In genomic region chr19:38362076-38362945, GRCh38 we compare ENCODE assay signal across 8 cellular contexts. TPM values are rescaled to one million over a fixed set of nuclear protein-coding genes. Genes with fewer than 3 reads are reported as not detected.
DNase-seq lines count a peak whose midpoint lies in the region; ATAC-seq lines count a peak whose summit lies in the region.

No MANE protein-coding gene starts in this region.

- no peaks in the 10 kb centered on the region for H3K27me3 ChIP-seq in naive thymus-derived CD4-positive, alpha-beta T cell (ENCODE audit: control insufficient read depth in 2 of 2, insufficient read depth in 2 of 2, low read length in 2 of 2)

- ATAC-seq in HG02970 (IDR thresholded peaks at IDR 0.05; ENCODE audit: low FRiP score, unreplicated experiment) = peak; percentile 18
- ATAC-seq in esophagus mucosa = peak; percentile 88
- peak; percentile 70 for ATAC-seq in naive thymus-derived CD4-positive, alpha-beta T cell
- peak; percentile 69 to 79 for ATAC-seq in stimulated activated naive B cell treated with anti-CD40 and anti-IgM and Interleukin-4, amounts not matched to agents 10 μg/mL and 1 μg/mL and 100 μg/mL, for 72 hours (replicated peaks)
- no peak for ATAC-seq in HG03025 (IDR thresholded peaks at IDR 0.05; ENCODE audit: low FRiP score, unreplicated experiment)

- H3K27me3 Mint-ChIP-seq in naive thymus-derived CD4-positive, alpha-beta T cell = peaks cover 0 to 38% (median 8%) of the 10 kb centered on the region in 5 donors
- H3K27me3 Mint-ChIP-seq in stimulated activated naive B cell treated with anti-CD40 and anti-IgM and Interleukin-4, amounts not matched to agents 10 μg/mL and 1 μg/mL and 100 μg/mL, for 72 hours = peaks cover 24 to 43% of the 10 kb centered on the region in 2 donors

- DNase-seq in DMS 273 treated with DMSO at 0.1 percent for 48 hours (lab: John Stamatoyannopoulos, UW) = peak; percentile 37
- peak; percentile 76 to 81 for DNase-seq in NOMO-1 (lab: John Stamatoyannopoulos, UW; ENCODE audit: unreplicated experiment in 2 of 2)
- peak; percentile 75 for DNase-seq in activated T-cell treated with anti-CD3 and anti-CD28 coated beads for 24 hours (ENCODE audit: low read depth)
- peak in 8 of 9 donors; percentile 20 to 87 (median 35) for DNase-seq in naive thymus-derived CD4-positive, alpha-beta T cell
- DNase-seq in stimulated activated naive B cell treated with anti-CD40 and anti-IgM and Interleukin-4, amounts not matched to agents 10 μg/mL and 1 μg/mL and 100 μg/mL, for 72 hours = peak; percentile 60

- CTCF ChIA-PET in naive thymus-derived CD4-positive, alpha-beta T cell (lab: Charles Lee) = interaction anchor here (0.6 kb wide), 1 partner anchor 12 kb away, joined by 3 read pairs; the partner anchor contains the start of gene PSMD8

- H3K36me3 Mint-ChIP-seq in naive thymus-derived CD4-positive, alpha-beta T cell = no peaks in the 10 kb centered on the region
- H3K36me3 Mint-ChIP-seq in stimulated activated naive B cell treated with anti-CD40 and anti-IgM and Interleukin-4, amounts not matched to agents 10 μg/mL and 1 μg/mL and 100 μg/mL, for 72 hours = no peaks in the 10 kb centered on the region

- H3K36me3 ChIP-seq in naive thymus-derived CD4-positive, alpha-beta T cell (ENCODE audit: control insufficient read depth in 2 of 3, insufficient read depth in 3 of 3, low read length in 3 of 3) = no peaks in the 10 kb centered on the region

- H3K27ac ChIP-seq in naive thymus-derived CD4-positive, alpha-beta T cell (ENCODE audit: low read depth, low read length) = no peak overlapping the region

- peaks cover 0 to 6% of the 10 kb centered on the region in 2 donors for H3K4me1 ChIP-seq in naive thymus-derived CD4-positive, alpha-beta T cell (ENCODE audit: control insufficient read depth in 2 of 2, insufficient read depth in 2 of 2, low read length in 2 of 2)

- H3K4me1 Mint-ChIP-seq in naive thymus-derived CD4-positive, alpha-beta T cell = peaks cover 0 to 21% (median 15%) of the 10 kb centered on the region in 7 donors
- H3K4me1 Mint-ChIP-seq in stimulated activated naive B cell treated with anti-CD40 and anti-IgM and Interleukin-4, amounts not matched to agents 10 μg/mL and 1 μg/mL and 100 μg/mL, for 72 hours = peaks cover 10 to 23% of the 10 kb centered on the region in 2 donors

- no peaks in the 10 kb centered on the region for H3K9me3 ChIP-seq in naive thymus-derived CD4-positive, alpha-beta T cell (ENCODE audit: control insufficient read depth in 2 of 3, low read length in 3 of 3)

- peak overlapping the region; percentile 55 for H3K4me3 ChIP-seq in naive thymus-derived CD4-positive, alpha-beta T cell (ENCODE audit: low read length)

- intact Hi-C loops in naive thymus-derived CD4-positive, alpha-beta T cell (cut with micrococcal nuclease) = loop anchor here (1.0 kb wide), 4 partner anchors 12 to 46 kb away; partner anchors contain the start of genes PSMD8 (in 2 of the 2), GGN (in 1 of the 2) and SPRED3 (in 1 of the 2)

- peak overlapping the region in 1 of 9 donors; percentile 83 for H3K27ac Mint-ChIP-seq in naive thymus-derived CD4-positive, alpha-beta T cell
- no peak overlapping the region for H3K27ac Mint-ChIP-seq in stimulated activated naive B cell treated with anti-CD40 and anti-IgM and Interleukin-4, amounts not matched to agents 10 μg/mL and 1 μg/mL and 100 μg/mL, for 72 hours

- H3K9me3 Mint-ChIP-seq in naive thymus-derived CD4-positive, alpha-beta T cell = no peaks in the 10 kb centered on the region
- H3K9me3 Mint-ChIP-seq in stimulated activated naive B cell treated with anti-CD40 and anti-IgM and Interleukin-4, amounts not matched to agents 10 μg/mL and 1 μg/mL and 100 μg/mL, for 72 hours = no peaks in the 10 kb centered on the region

- POLR2A ChIA-PET in naive thymus-derived CD4-positive, alpha-beta T cell (lab: Charles Lee) = no interaction called here

- H3K4me3 Mint-ChIP-seq in naive thymus-derived CD4-positive, alpha-beta T cell = peak overlapping the region; percentile 62 to 94 (median 83)
- H3K4me3 Mint-ChIP-seq in stimulated activated naive B cell treated with anti-CD40 and anti-IgM and Interleukin-4, amounts not matched to agents 10 μg/mL and 1 μg/mL and 100 μg/mL, for 72 hours = peak overlapping the region; percentile 87 to 90

RNA-seq across cellular contexts. Expression of gene PSMD8, which starts 12.1 kb away (rescaled TPM):
- total RNA-seq in esophagus mucosa = 154 TPM
- total RNA-seq in naive thymus-derived CD4-positive, alpha-beta T cell = 100 to 1,000 TPM in 1 of 5 experiments, 10 to 100 TPM in 4; 68.4 to 181 (median 75.8) TPM
- polyA plus RNA-seq in naive thymus-derived CD4-positive, alpha-beta T cell = 100 to 1,000 TPM; 141 to 144 TPM

RNA-seq across cellular contexts. Expression of gene GGN, which starts 25.5 kb away (rescaled TPM):
- not detected for total RNA-seq in esophagus mucosa
- total RNA-seq in naive thymus-derived CD4-positive, alpha-beta T cell = under 1 TPM in 3 of 5 experiments, not detected in 2; 0.29 to 0.60 (median 0.39) TPM
- polyA plus RNA-seq in naive thymus-derived CD4-positive, alpha-beta T cell = not detected

RNA-seq across cellular contexts. Expression of gene SPRED3, which starts 26.2 kb away (rescaled TPM):
- 0.56 TPM for total RNA-seq in esophagus mucosa
- total RNA-seq in naive thymus-derived CD4-positive, alpha-beta T cell = 1 to 10 TPM; 1.6 to 2.9 (median 2.6) TPM
- under 1 TPM; 0.12 to 0.22 TPM for polyA plus RNA-seq in naive thymus-derived CD4-positive, alpha-beta T cell

RNA-seq across cellular contexts. Expression of gene CATSPERG, which starts 26.7 kb away (rescaled TPM):
- 2.0 TPM for total RNA-seq in esophagus mucosa
- 10 to 100 TPM in 4 of 5 experiments, 1 to 10 TPM in 1; 5.9 to 20.5 (median 18.1) TPM for total RNA-seq in naive thymus-derived CD4-positive, alpha-beta T cell
- 1 to 10 TPM in 1 of 2 donors, under 1 TPM in 1; 0.94 to 5.2 TPM for polyA plus RNA-seq in naive thymus-derived CD4-positive, alpha-beta T cell

RNA-seq across cellular contexts. Expression of gene FAM98C, which starts 40.6 kb away (rescaled TPM):
- total RNA-seq in esophagus mucosa = 20.8 TPM
- total RNA-seq in naive thymus-derived CD4-positive, alpha-beta T cell = 10 to 100 TPM; 33.8 to 56.5 (median 44.7) TPM
- polyA plus RNA-seq in naive thymus-derived CD4-positive, alpha-beta T cell = 10 to 100 TPM; 16.2 to 29.0 TPM
